In genomic region chr4:101071241-101071640, GRCh38 we compare ENCODE assay signal across 1 cellular context.
TF ChIP-seq lines count a peak whose summit lies in the region.

No MANE protein-coding gene starts in this region.

TF ChIP-seq in IMR-90, 13 proteins besides CTCF, POLR2A, EP300 and RAD21 (continued from another document):
- TF ChIP-seq USF2 (IDR thresholded peaks at IDR 0.05; ENCODE audit: low read depth, low read length), result no peak
- no peak for TF ChIP-seq CHD1 (IDR thresholded peaks at IDR 0.05; ENCODE audit: low read depth, low read length)
- no peak for TF ChIP-seq NFE2L2 (IDR thresholded peaks at IDR 0.05; ENCODE audit: low read depth, low read length)
